26 cellular contexts compared by ENCODE assay signal in the genomic region with DNA sequence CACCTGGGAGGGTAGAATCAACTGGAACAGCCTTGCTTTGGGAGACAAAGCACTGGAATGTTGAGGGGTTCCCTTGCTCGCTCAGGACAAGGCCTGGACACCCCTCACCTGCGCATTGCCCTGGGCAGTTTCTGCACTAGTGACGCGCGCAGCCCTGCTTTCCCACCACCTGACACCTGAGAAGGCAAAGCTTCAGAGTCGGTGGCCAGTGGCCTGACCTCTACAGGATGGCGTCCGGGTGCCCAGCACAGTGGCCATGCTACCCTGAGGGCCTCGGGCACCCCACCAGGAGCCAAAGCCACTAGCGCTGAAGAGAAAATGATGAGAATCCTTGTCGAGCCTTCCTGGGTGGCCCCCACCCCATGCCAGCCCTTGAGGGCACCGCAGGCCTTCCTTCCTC.
"Had no signal": no experiment of that assay in that cellular context is flagged by ENCODE, and none has a peak within 500 bp of the region (broad histone marks: within the 10 kb centered on the region; RNA-seq: fewer than 3 reads in every experiment).

No MANE protein-coding gene starts in this region.

- FAIRE-seq: astrocyte, K562, RCC 7860, TTC549 had no signal

- DNase-seq: activated CD4-positive, alpha-beta memory T cell treated with anti-CD3 and anti-CD28 coated beads for 36 hours; activated CD4-positive, alpha-beta T cell treated with anti-CD3 and anti-CD28 coated beads, Interleukin-2, amount 10 ng/mL, durations not matched to agents 7 days and 5 days; activated CD4-positive, CD25-positive, alpha-beta regulatory T cell; activated CD8-positive, alpha-beta memory T cell treated with anti-CD3 and anti-CD28 coated beads for 24 hours; activated effector memory CD4-positive, alpha-beta T cell treated with anti-CD3 and anti-CD28 coated beads, Interleukin-2, amount 50 U/mL, for 16 hours; activated naive CD4-positive, alpha-beta T cell treated with Interleukin-2 at 50 U/mL for 16 hours; activated T-cell treated with anti-CD3 and anti-CD28 coated beads, Interleukin-2, amount 50 U/mL, for 4 hours; amygdala; Karpas-422; MM.1S; NCI-H1105 treated with DMSO at 0.1 percent for 48 hours; NCI-H1436 treated with DMSO at 0.1 percent for 48 hours; NCI-H187; NCI-H2081; NCI-H446; NCI-H524; PC-3; T-cell; T1000 had no signal

- H3K27ac ChIP-seq: SK-N-MC, VCaP had no signal

- H3K4me3 ChIP-seq: K562, SK-N-MC had no signal

- ATAC-seq: activated naive CD4-positive, alpha-beta T cell treated with anti-CD3 and anti-CD28 coated beads, Interleukin-2, amount 50 U/mL, for 72 hours; activated T-cell treated with anti-CD3 and anti-CD28 coated beads, Interleukin-2, amount 50 U/mL, for 4 hours; K562; PC-3; T-cell had no signal
